Comparison of ENCODE assay signal across 26 cellular contexts in genomic region chr4:47752214-47752613, GRCh38.
DNase-seq lines count a peak whose midpoint lies in the region; ATAC-seq, FAIRE-seq and TF ChIP-seq lines count a peak whose summit lies in the region.
"Had no signal": no experiment of that assay in that cellular context is flagged by ENCODE, and none has a peak within 500 bp of the region (broad histone marks: within the 10 kb centered on the region; RNA-seq: fewer than 3 reads in every experiment).

No MANE protein-coding gene starts in this region.

- H3K4me1 Mint-ChIP-seq in nephron progenitor cell = peaks cover 19% of the 10 kb centered on the region
- H3K4me1 Mint-ChIP-seq: CD4-positive, CD25-positive, alpha-beta regulatory T cell had no signal

- no TSS peak for BruUV-seq in PC-9 (replicated peaks; lab: Mats Ljungman, UMichigan)

- no peak overlapping the region for H3K27ac ChIP-seq in PC-9
- H3K27ac ChIP-seq: BLaER1 had no signal

- DNase-seq in NCI-H748 (lab: John Stamatoyannopoulos, UW; ENCODE audit: unreplicated experiment) = peak; percentile 2
- no peak for DNase-seq in NCI-H748 treated with DMSO at 0.1 percent for 48 hours (lab: John Stamatoyannopoulos, UW)
- peak; percentile 20 for DNase-seq in bronchial epithelial cell (ENCODE audit: low read depth)
- no peak for DNase-seq in left cardiac atrium
- no peak for DNase-seq in nephron progenitor cell
- DNase-seq in PC-9 = no peak
- DNase-seq in NCI-H774 (lab: John Stamatoyannopoulos, UW) = no peak
- DNase-seq: CD4-positive, CD25-positive, alpha-beta regulatory T cell; Kasumi-1; NCI-H1092 treated with DMSO at 0.1 percent for 48 hours; NCI-H1694; NCI-H2029 treated with DMSO at 0.1 percent for 48 hours; NCI-H2171; NCI-H226; NCI-H510A; NCI-H69; SK-N-SH; SW 1271 had no signal

- POLR2A ChIA-PET in PC-9 (lab: Charles Lee; ENCODE audit: unreplicated experiment) = no interaction called here

- H3K27me3 ChIP-seq in bronchial epithelial cell (ENCODE audit: control insufficient read depth, insufficient read depth, low read length) (no peaks in the 10 kb centered on the region), PC-9 (ENCODE audit: insufficient read depth, low read depth) (no peaks in the 10 kb centered on the region)
- H3K27me3 ChIP-seq: BLaER1 had no signal

- H3K79me2 ChIP-seq in PC-9 (ENCODE audit: low read depth) = no peaks in the 10 kb centered on the region

- H3K4me1 ChIP-seq in PC-9 (replicated peaks; ENCODE audit: insufficient read depth) = no peaks in the 10 kb centered on the region

- no peaks in the 10 kb centered on the region for H3K9me3 ChIP-seq in PC-9 (ENCODE audit: insufficient read depth, low read depth)
- H3K9me3 ChIP-seq: SK-N-SH had no signal

- H3K36me3 ChIP-seq in bronchial epithelial cell (ENCODE audit: control insufficient read depth, insufficient read depth, low read length) (no peaks in the 10 kb centered on the region), PC-9 (ENCODE audit: low read depth) (no peaks in the 10 kb centered on the region)
- H3K36me3 ChIP-seq: BLaER1 had no signal

- no peak overlapping the region for H3K4me3 Mint-ChIP-seq in nephron progenitor cell
- H3K4me3 Mint-ChIP-seq: CD4-positive, CD25-positive, alpha-beta regulatory T cell had no signal

- H3K9me2 ChIP-seq in PC-9 (ENCODE audit: insufficient read depth) = no peaks in the 10 kb centered on the region
- H3K9me2 ChIP-seq: SK-N-SH had no signal

- H4K20me1 ChIP-seq in PC-9 (ENCODE audit: insufficient read depth) = no peaks in the 10 kb centered on the region
- H4K20me1 ChIP-seq: BLaER1 had no signal

- peaks cover 30% of the 10 kb centered on the region for H3K9me3 Mint-ChIP-seq in nephron progenitor cell

- TF ChIP-seq CTCF in bronchial epithelial cell (IDR thresholded peaks at IDR 0.05; ENCODE audit: insufficient read depth, low read length, severe bottlenecking) = no peak
- TF ChIP-seq CTCF in nephron progenitor cell (IDR thresholded peaks at IDR 0.05) = no peak
- TF ChIP-seq CTCF in PC-9 (conservative IDR thresholded peaks at IDR 0.05) = no peak

- H3K36me3 Mint-ChIP-seq in nephron progenitor cell (ENCODE audit: low read depth) = peaks cover 6% of the 10 kb centered on the region
- H3K36me3 Mint-ChIP-seq: CD4-positive, CD25-positive, alpha-beta regulatory T cell had no signal

- ATAC-seq in left cardiac atrium = peak; percentile 55 to 83
- ATAC-seq: K562, Panc1 had no signal

- CTCF ChIA-PET in PC-9 (lab: Charles Lee) = no interaction called here

- H3K27ac Mint-ChIP-seq in nephron progenitor cell = peak overlapping the region; percentile 39
- H3K27ac Mint-ChIP-seq: CD4-positive, CD25-positive, alpha-beta regulatory T cell had no signal

- intact Hi-C loops in left cardiac atrium (cut with DNase I) = loop anchor here in 1 of 2 donors (5.0 kb wide), 1 partner anchor 80 kb away; no protein-coding TSS in a partner anchor
- intact Hi-C loops in PC-9 (cut with micrococcal nuclease; ENCODE audit: unreplicated experiment) = no loop called here

- no peaks in the 10 kb centered on the region for H3K27me3 Mint-ChIP-seq in nephron progenitor cell (ENCODE audit: low read depth, poor library complexity)

- no peak overlapping the region for H2AFZ ChIP-seq in PC-9

- H3K4me2 ChIP-seq in PC-9 = no peak overlapping the region
- H3K4me2 ChIP-seq: SK-N-SH had no signal

- FAIRE-seq in bronchial epithelial cell (lab: Jason Lieb, UNC) = no peak
- FAIRE-seq: A204.1, D721Med, GM18507, H54, HTR-8/SVneo, K562 had no signal

- no peaks in the 10 kb centered on the region for H3F3A ChIP-seq in PC-9 (ENCODE audit: insufficient read depth, low read depth)

- H3K4me3 ChIP-seq in bronchial epithelial cell (ENCODE audit: low read depth, low read length) (no peak overlapping the region), PC-9 (no peak overlapping the region)
- H3K4me3 ChIP-seq: BLaER1, K562 had no signal

Comparison
In these comparisons a context has a peak if more than half of its experiments do, and no peak if none do; other contexts are left out.
1. DNase-seq: peak in NCI-H748 (single experiment) and bronchial epithelial cell (single experiment); none in NCI-H748 treated with DMSO at 0.1 percent for 48 hours (single experiment), left cardiac atrium (single experiment), nephron progenitor cell (single experiment), PC-9 (0 of 2) and NCI-H774 (single experiment).